ENCODE assay signal across 25 cellular contexts in genomic region chr3:115803661-115804060, GRCh38.
DNase-seq lines count a peak whose midpoint lies in the region; ATAC-seq, FAIRE-seq and TF ChIP-seq lines count a peak whose summit lies in the region.
"Had no signal": no experiment of that assay in that cellular context is flagged by ENCODE, and none has a peak within 500 bp of the region (broad histone marks: within the 10 kb centered on the region; RNA-seq: fewer than 3 reads in every experiment).

No MANE protein-coding gene starts in this region.

- no peak overlapping the region for H3K4me2 ChIP-seq in PC-9
- H3K4me2 ChIP-seq in H1 (ENCODE audit: insufficient read depth in 1 of 2, low read depth in 2 of 2, low read length in 2 of 2), result no peak overlapping the region
- H3K4me2 ChIP-seq: KMS-11 had no signal

- peak overlapping the region; percentile 75 for H3K27ac Mint-ChIP-seq in MCF 10A (ENCODE audit: low read depth, unreplicated experiment)
- peak overlapping the region in 1 of 7 donors; percentile 25 for H3K27ac Mint-ChIP-seq in CD4-positive, alpha-beta memory T cell
- no peak overlapping the region for H3K27ac Mint-ChIP-seq in stimulated activated naive B cell treated with anti-CD40 and anti-IgM and Interleukin-4, amounts not matched to agents 10 μg/mL and 1 μg/mL and 100 μg/mL, for 72 hours
- H3K27ac Mint-ChIP-seq: CD8-positive, alpha-beta memory T cell had no signal

- H3K4me1 ChIP-seq in breast epithelium (no peaks in the 10 kb centered on the region), PC-9 (replicated peaks; ENCODE audit: insufficient read depth) (peaks cover 46% of the 10 kb centered on the region), H1 (replicated peaks in 1 of 4; ENCODE audit: control insufficient read depth in 3 of 4, insufficient read depth in 4 of 4, low read length in 3 of 4) (peaks cover 0 to 8% (median 1%) of the 10 kb centered on the region in 4 experiments; a peak in 5 of 7 replicates)
- no peaks in the 10 kb centered on the region for H3K4me1 ChIP-seq in CD4-positive, alpha-beta memory T cell (ENCODE audit: insufficient read depth, low read length)
- H3K4me1 ChIP-seq: Peyer's patch had no signal

- H2BK120ac ChIP-seq in H1 (replicated peaks; ENCODE audit: low read depth, low read length), result no peak overlapping the region

- no peak overlapping the region for H3K56ac ChIP-seq in H1 (replicated peaks; ENCODE audit: insufficient read length, low read depth, low read length)

- peaks cover 30% of the 10 kb centered on the region for H3F3A ChIP-seq in PC-9 (ENCODE audit: insufficient read depth, low read depth)

- 86% methylated on average over 1 of the region's 1 CpG; no CpG with 5 or more reads in 1 of the 2 experiments for WGBS in H1 (ENCODE audit: extremely low coverage in 1 of 2, insufficient coverage in 1 of 2, insufficient read length in 1 of 2, insufficient replicate concordance in 2 of 2, low coverage in 1 of 2, low lambda C conversion rate in 2 of 2, missing lambda C conversion rate in 1 of 2), 2 experiments

- H4K20me1 ChIP-seq in PC-9 (ENCODE audit: insufficient read depth) (no peaks in the 10 kb centered on the region), H1 (replicated peaks in 1 of 2; ENCODE audit: control insufficient read depth in 1 of 2, insufficient read depth in 2 of 2, low read length in 2 of 2) (no peaks in the 10 kb centered on the region)

- no peak for FAIRE-seq in H1 (lab: Jason Lieb, UNC)

- no peak overlapping the region for H2AFZ ChIP-seq in PC-9
- H2AFZ ChIP-seq in H1 (ENCODE audit: low read length), result no peak overlapping the region

- H3K79me1 ChIP-seq in H1 (ENCODE audit: low read depth, low read length), result no peaks in the 10 kb centered on the region

- no peaks in the 10 kb centered on the region for H3K79me2 ChIP-seq in PC-9 (ENCODE audit: low read depth)
- no peaks in the 10 kb centered on the region for H3K79me2 ChIP-seq in H1 (ENCODE audit: control insufficient read depth in 1 of 2, insufficient read depth in 2 of 2, low read length in 2 of 2)

- H2BK20ac ChIP-seq in H1 (ENCODE audit: low read length), result no peak overlapping the region

- no peaks in the 10 kb centered on the region for H3K23me2 ChIP-seq in H1 (ENCODE audit: low read depth, low read length)

- DNase-seq in MCF 10A (ENCODE audit: unreplicated experiment) (no peak), breast epithelium (ENCODE audit: low spot score in 2 of 2) (no peak), PC-9 (no peak), H1 (ENCODE audit: low read depth in 1 of 2, low spot score in 2 of 2) (no peak), NCI-H2227 (lab: John Stamatoyannopoulos, UW; ENCODE audit: unreplicated experiment) (no peak)
- no peak for DNase-seq in CD4-positive, alpha-beta memory T cell
- DNase-seq in stimulated activated naive B cell treated with anti-CD40 and anti-IgM and Interleukin-4, amounts not matched to agents 10 μg/mL and 1 μg/mL and 100 μg/mL, for 72 hours, result no peak
- DNase-seq: AML-193; C1 segment of cervical spinal cord; Calu3; CD8-positive, alpha-beta memory T cell; DMS153; GDM1; NCI-H1105; NCI-H146; NCI-H2029; NCI-H226; NCI-H510A treated with DMSO at 0.1 percent for 48 hours; NCI-H774; NK-92 treated with Interleukin-12 subunit alpha and Interleukin-12 subunit beta, amount 100 ng/mL, for 24 hours; Peyer's patch had no signal

- H3K27ac ChIP-seq in breast epithelium (no peak overlapping the region), PC-9 (peak overlapping the region; percentile 84), H1 (ENCODE audit: low read depth, low read length) (no peak overlapping the region)
- no peak overlapping the region for H3K27ac ChIP-seq in CD4-positive, alpha-beta memory T cell (ENCODE audit: low read depth, low read length)
- H3K27ac ChIP-seq: 22Rv1, KMS-11, Peyer's patch had no signal

- no peak overlapping the region for H4K5ac ChIP-seq in H1 (ENCODE audit: insufficient read length, low read depth, low read length)

- no peak overlapping the region for H3K4ac ChIP-seq in H1 (replicated peaks; ENCODE audit: insufficient read length, low read depth, low read length)

- H3K4me3 ChIP-seq in breast epithelium (no peak overlapping the region), PC-9 (no peak overlapping the region), H1 (ENCODE audit: extremely low read depth in 1 of 4, insufficient read depth in 2 of 4, low read depth in 3 of 4, low read length in 4 of 4) (no peak overlapping the region)
- H3K4me3 ChIP-seq in CD4-positive, alpha-beta memory T cell (ENCODE audit: low read length in 2 of 2), result no peak overlapping the region
- H3K4me3 ChIP-seq: Peyer's patch had no signal

- H3K9me3 ChIP-seq in breast epithelium, result no peaks in the 10 kb centered on the region
- peaks cover 8% of the 10 kb centered on the region; the same call in 1 of the 2 replicates for H3K9me3 ChIP-seq in PC-9 (ENCODE audit: insufficient read depth, low read depth)
- H3K9me3 ChIP-seq in H1 (ENCODE audit: insufficient read depth in 2 of 2, low read depth in 1 of 2, low read length in 1 of 2), result no peaks in the 10 kb centered on the region
- H3K9me3 ChIP-seq in CD4-positive, alpha-beta memory T cell (ENCODE audit: control insufficient read depth in 1 of 2, low read length in 2 of 2), result no peaks in the 10 kb centered on the region
- H3K9me3 ChIP-seq: Peyer's patch had no signal

- no peak overlapping the region for H2BK5ac ChIP-seq in H1 (ENCODE audit: low read depth, low read length)

- BruUV-seq in MCF 10A (replicated peaks; lab: Mats Ljungman, UMichigan) (no TSS peak), PC-9 (replicated peaks; lab: Mats Ljungman, UMichigan) (no TSS peak)

- H2AK5ac ChIP-seq in H1 (ENCODE audit: low read depth, low read length), result no peak overlapping the region

- H4K8ac ChIP-seq in H1 (ENCODE audit: extremely low read depth, insufficient read depth, low read length), result no peak overlapping the region

- no peak for TF ChIP-seq EP300 in H1 (IDR thresholded peaks at IDR 0.05; ENCODE audit: borderline replicate concordance in 1 of 2, low read depth in 2 of 2, low read length in 2 of 2)

- H3K9me2 ChIP-seq in PC-9 (ENCODE audit: insufficient read depth), result no peaks in the 10 kb centered on the region

- TF ChIP-seq RAD21 in H1 (IDR thresholded peaks at IDR 0.05 in 1 of 2, conservative IDR thresholded peaks at IDR 0.05 in 1 of 2; ENCODE audit: low read depth in 2 of 2, low read length in 2 of 2), result no peak

- TF ChIP-seq POLR2A in breast epithelium (IDR thresholded peaks at IDR 0.05), result no peak
- no peak for TF ChIP-seq POLR2A in H1 (IDR thresholded peaks at IDR 0.05; ENCODE audit: control extremely low read depth in 1 of 2, low read depth in 2 of 2, low read length in 2 of 2)

- H3K36me3 Mint-ChIP-seq in MCF 10A (ENCODE audit: insufficient read depth, unreplicated experiment), result no peaks in the 10 kb centered on the region
- H3K36me3 Mint-ChIP-seq in CD4-positive, alpha-beta memory T cell, result no peaks in the 10 kb centered on the region
- no peaks in the 10 kb centered on the region for H3K36me3 Mint-ChIP-seq in stimulated activated naive B cell treated with anti-CD40 and anti-IgM and Interleukin-4, amounts not matched to agents 10 μg/mL and 1 μg/mL and 100 μg/mL, for 72 hours
- H3K36me3 Mint-ChIP-seq: CD8-positive, alpha-beta memory T cell had no signal

- H3K36me3 ChIP-seq in breast epithelium, result no peaks in the 10 kb centered on the region
- no peaks in the 10 kb centered on the region for H3K36me3 ChIP-seq in PC-9 (ENCODE audit: low read depth)
- no peaks in the 10 kb centered on the region for H3K36me3 ChIP-seq in H1 (ENCODE audit: control insufficient read depth in 2 of 4, insufficient read depth in 4 of 4, low read length in 3 of 4)
- H3K36me3 ChIP-seq in CD4-positive, alpha-beta memory T cell (ENCODE audit: insufficient read depth, low read length), result no peaks in the 10 kb centered on the region
- H3K36me3 ChIP-seq: Peyer's patch had no signal

- H2BK15ac ChIP-seq in H1 (ENCODE audit: low read length), result no peak overlapping the region

- H3K27me3 ChIP-seq in breast epithelium (no peaks in the 10 kb centered on the region), PC-9 (ENCODE audit: insufficient read depth, low read depth) (no peaks in the 10 kb centered on the region), H1 (replicated peaks in 1 of 4; ENCODE audit: control insufficient read depth in 3 of 4, extremely low read depth in 1 of 4, insufficient read depth in 3 of 4, low read length in 3 of 4) (no peaks in the 10 kb centered on the region)
- H3K27me3 ChIP-seq in CD4-positive, alpha-beta memory T cell (ENCODE audit: insufficient read depth, low read length), result peaks cover 6% of the 10 kb centered on the region
- H3K27me3 ChIP-seq: Peyer's patch had no signal

- no peak overlapping the region for H3K14ac ChIP-seq in H1 (ENCODE audit: insufficient read length)

- ATAC-seq in stimulated activated naive B cell treated with anti-CD40 and anti-IgM and Interleukin-4, amounts not matched to agents 10 μg/mL and 1 μg/mL and 100 μg/mL, for 72 hours (replicated peaks), result no peak
- ATAC-seq in GM19023 (IDR thresholded peaks at IDR 0.05; ENCODE audit: unreplicated experiment), result no peak
- ATAC-seq: Right ventricle myocardium inferior had no signal

- no peaks in the 10 kb centered on the region for H3K27me3 Mint-ChIP-seq in MCF 10A (ENCODE audit: insufficient read depth, unreplicated experiment)
- H3K27me3 Mint-ChIP-seq in CD4-positive, alpha-beta memory T cell, result peaks cover 15 to 30% of the 10 kb centered on the region in 2 donors
- H3K27me3 Mint-ChIP-seq in stimulated activated naive B cell treated with anti-CD40 and anti-IgM and Interleukin-4, amounts not matched to agents 10 μg/mL and 1 μg/mL and 100 μg/mL, for 72 hours, result peaks cover 20 to 27% of the 10 kb centered on the region in 2 donors

- no peak overlapping the region for H3K4me3 Mint-ChIP-seq in MCF 10A (ENCODE audit: unreplicated experiment)
- no peak overlapping the region for H3K4me3 Mint-ChIP-seq in CD4-positive, alpha-beta memory T cell
- H3K4me3 Mint-ChIP-seq in stimulated activated naive B cell treated with anti-CD40 and anti-IgM and Interleukin-4, amounts not matched to agents 10 μg/mL and 1 μg/mL and 100 μg/mL, for 72 hours, result no peak overlapping the region
- H3K4me3 Mint-ChIP-seq: CD8-positive, alpha-beta memory T cell had no signal

- CTCF ChIA-PET in MCF 10A (lab: Yijun Ruan, JAX) (interaction anchor here (1.1 to 5.2 kb wide), 8 partner anchors 12 to 586 kb away, joined by 3 to 36 read pairs (median 5); no protein-coding TSS in a partner anchor), PC-9 (lab: Charles Lee) (no interaction called here), H1 (lab: Charles Lee; ENCODE audit: partially characterized antibody) (interaction anchor here (0.9 to 4.3 kb wide), 4 partner anchors 10 to 586 kb away, joined by 3 to 23 read pairs (median 6); no protein-coding TSS in a partner anchor)
- CTCF ChIA-PET in CD4-positive, alpha-beta memory T cell (lab: Charles Lee; ENCODE audit: partially characterized antibody), result interaction anchor here (1.3 to 2.4 kb wide), 3 partner anchors 12 to 20 kb away, joined by 4 to 8 read pairs (median 8); no protein-coding TSS in a partner anchor

- H3K18ac ChIP-seq in H1 (ENCODE audit: extremely low read depth, low read length), result no peak overlapping the region

- no peak overlapping the region for H3K9ac ChIP-seq in H1 (replicated peaks in 1 of 4; ENCODE audit: extremely low read depth in 1 of 4, low read depth in 3 of 4, low read length in 3 of 4)
- H3K9ac ChIP-seq: KMS-11 had no signal

- H3K23ac ChIP-seq in H1 (ENCODE audit: insufficient read length), result no peak overlapping the region

- H2BK12ac ChIP-seq in H1 (ENCODE audit: low read depth, low read length), result no peak overlapping the region

- no peaks in the 10 kb centered on the region for H3K9me3 Mint-ChIP-seq in MCF 10A (ENCODE audit: unreplicated experiment)
- H3K9me3 Mint-ChIP-seq in CD4-positive, alpha-beta memory T cell, result no peaks in the 10 kb centered on the region
- H3K9me3 Mint-ChIP-seq in stimulated activated naive B cell treated with anti-CD40 and anti-IgM and Interleukin-4, amounts not matched to agents 10 μg/mL and 1 μg/mL and 100 μg/mL, for 72 hours, result no peaks in the 10 kb centered on the region
- H3K9me3 Mint-ChIP-seq: CD8-positive, alpha-beta memory T cell had no signal

- POLR2A ChIA-PET in MCF 10A (lab: Yijun Ruan, JAX) (interaction anchor here (0.6 to 2.3 kb wide), 4 partner anchors 14 to 146 kb away, joined by 3 to 12 read pairs (median 10); no protein-coding TSS in a partner anchor), PC-9 (lab: Charles Lee; ENCODE audit: unreplicated experiment) (interaction anchor here (0.6 kb wide), 1 partner anchor 858 kb away, joined by 3 read pairs; no protein-coding TSS in a partner anchor), H1 (lab: Charles Lee; ENCODE audit: partially characterized antibody) (no interaction called here)
- POLR2A ChIA-PET in CD4-positive, alpha-beta memory T cell (lab: Charles Lee; ENCODE audit: partially characterized antibody), result no interaction called here

- TF ChIP-seq CTCF in MCF 10A (IDR thresholded peaks at IDR 0.05; ENCODE audit: unreplicated experiment) (no peak), breast epithelium (IDR thresholded peaks at IDR 0.05) (no peak), PC-9 (conservative IDR thresholded peaks at IDR 0.05) (no peak), H1 (IDR thresholded peaks at IDR 0.05; ENCODE audit: control extremely low read depth in 1 of 3, insufficient read depth in 1 of 3, low read depth in 1 of 3, low read length in 3 of 3) (no peak)

- intact Hi-C loops in MCF 10A (cut with micrococcal nuclease) (loop anchor here (1.0 kb wide), 2 partner anchors 14 to 19 kb away; no protein-coding TSS in a partner anchor), breast epithelium (cut with DNase I; ENCODE audit: low total_unique reads) (no loop called here), PC-9 (cut with micrococcal nuclease; ENCODE audit: unreplicated experiment) (loop anchor here (2.0 kb wide), 1 partner anchor 13 kb away; no protein-coding TSS in a partner anchor)
- intact Hi-C loops in CD4-positive, alpha-beta memory T cell (cut with micrococcal nuclease), result no loop called here

- H4K91ac ChIP-seq in H1 (replicated peaks; ENCODE audit: insufficient read length, low read length), result no peak overlapping the region

- peaks cover 22% of the 10 kb centered on the region for H3K4me1 Mint-ChIP-seq in MCF 10A (ENCODE audit: insufficient read depth, unreplicated experiment)
- no peaks in the 10 kb centered on the region for H3K4me1 Mint-ChIP-seq in CD4-positive, alpha-beta memory T cell
- H3K4me1 Mint-ChIP-seq in stimulated activated naive B cell treated with anti-CD40 and anti-IgM and Interleukin-4, amounts not matched to agents 10 μg/mL and 1 μg/mL and 100 μg/mL, for 72 hours, result no peaks in the 10 kb centered on the region
- H3K4me1 Mint-ChIP-seq: CD8-positive, alpha-beta memory T cell had no signal

Comparison
In these comparisons a context has a peak if more than half of its experiments do, and no peak if none do; other contexts are left out.
1. intact Hi-C loops: an anchor here in MCF 10A (1.0 kb wide) and PC-9 (2.0 kb wide); none called in breast epithelium and CD4-positive, alpha-beta memory T cell.
2. POLR2A ChIA-PET loops: an anchor here in MCF 10A (0.6 to 2.3 kb wide) and PC-9 (0.6 kb wide); none called in H1 and CD4-positive, alpha-beta memory T cell.